Comparison of ENCODE assay signal across 1 cellular context in the genomic region with DNA sequence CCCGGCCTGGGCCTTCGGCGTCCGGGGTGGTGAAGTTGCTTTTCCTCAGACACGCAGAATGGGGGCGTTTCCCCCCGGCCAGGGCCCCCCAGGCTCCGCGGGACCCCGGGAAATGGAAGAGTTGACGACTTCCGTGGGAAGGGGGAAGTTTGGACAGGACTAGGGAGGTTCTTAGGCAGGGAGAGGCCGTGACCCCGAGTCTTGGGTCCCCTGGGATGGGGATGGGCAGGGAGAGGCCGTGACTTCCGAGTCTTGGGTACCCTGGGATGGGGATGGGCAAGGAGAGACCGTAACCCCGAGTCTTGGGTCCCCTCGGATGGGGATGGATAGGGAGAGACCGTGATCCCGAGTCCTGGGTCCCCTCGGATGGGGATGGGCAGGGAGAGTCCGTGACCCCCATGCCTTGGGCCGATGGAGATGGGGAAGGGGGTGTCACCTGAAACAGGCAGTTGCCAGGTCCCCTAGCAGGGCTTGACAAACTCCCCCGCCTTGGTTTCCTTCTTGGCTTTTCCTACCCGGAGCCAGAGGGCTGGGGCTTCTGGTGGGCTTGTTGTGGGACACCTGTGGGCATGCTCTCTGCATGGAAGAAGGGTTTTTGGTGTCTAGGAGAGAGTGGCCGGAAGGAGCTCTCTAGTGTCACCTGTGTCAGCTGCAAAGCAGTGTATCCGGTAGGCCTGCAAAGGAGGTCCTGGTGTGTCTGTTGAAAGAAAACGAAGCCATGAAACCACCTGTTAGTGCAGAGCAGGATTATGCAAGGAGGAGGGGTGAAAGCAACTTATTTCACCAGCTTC.
TF ChIP-seq lines count a peak whose summit lies in the region.

No MANE protein-coding gene starts in this region.

TF ChIP-seq in K562, 482 proteins besides CTCF, POLR2A, EP300 and RAD21 (continued from another document):
- TF ChIP-seq, protein P1, sequence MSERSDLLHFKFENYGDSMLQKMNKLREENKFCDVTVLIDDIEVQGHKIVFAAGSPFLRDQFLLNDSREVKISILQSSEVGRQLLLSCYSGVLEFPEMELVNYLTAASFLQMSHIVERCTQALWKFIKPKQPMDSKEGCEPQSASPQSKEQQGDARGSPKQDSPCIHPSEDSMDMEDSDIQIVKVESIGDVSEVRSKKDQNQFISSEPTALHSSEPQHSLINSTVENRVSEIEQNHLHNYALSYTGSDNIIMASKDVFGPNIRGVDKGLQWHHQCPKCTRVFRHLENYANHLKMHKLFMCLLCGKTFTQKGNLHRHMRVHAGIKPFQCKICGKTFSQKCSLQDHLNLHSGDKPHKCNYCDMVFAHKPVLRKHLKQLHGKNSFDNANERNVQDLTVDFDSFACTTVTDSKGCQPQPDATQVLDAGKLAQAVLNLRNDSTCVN (CRISPR knock-in tag; IDR thresholded peaks at IDR 0.05) = no peak
- TF ChIP-seq POLR2G (IDR thresholded peaks at IDR 0.05; ENCODE audit: low read depth, low read length) = no peak
- no peak for TF ChIP-seq U2AF1 (optimal IDR thresholded peaks at IDR 0.05; ENCODE audit: low read depth, low read length)
- no peak for TF ChIP-seq RHOXF2B (CRISPR knock-in tag; conservative IDR thresholded peaks at IDR 0.05)
- TF ChIP-seq, protein P2, sequence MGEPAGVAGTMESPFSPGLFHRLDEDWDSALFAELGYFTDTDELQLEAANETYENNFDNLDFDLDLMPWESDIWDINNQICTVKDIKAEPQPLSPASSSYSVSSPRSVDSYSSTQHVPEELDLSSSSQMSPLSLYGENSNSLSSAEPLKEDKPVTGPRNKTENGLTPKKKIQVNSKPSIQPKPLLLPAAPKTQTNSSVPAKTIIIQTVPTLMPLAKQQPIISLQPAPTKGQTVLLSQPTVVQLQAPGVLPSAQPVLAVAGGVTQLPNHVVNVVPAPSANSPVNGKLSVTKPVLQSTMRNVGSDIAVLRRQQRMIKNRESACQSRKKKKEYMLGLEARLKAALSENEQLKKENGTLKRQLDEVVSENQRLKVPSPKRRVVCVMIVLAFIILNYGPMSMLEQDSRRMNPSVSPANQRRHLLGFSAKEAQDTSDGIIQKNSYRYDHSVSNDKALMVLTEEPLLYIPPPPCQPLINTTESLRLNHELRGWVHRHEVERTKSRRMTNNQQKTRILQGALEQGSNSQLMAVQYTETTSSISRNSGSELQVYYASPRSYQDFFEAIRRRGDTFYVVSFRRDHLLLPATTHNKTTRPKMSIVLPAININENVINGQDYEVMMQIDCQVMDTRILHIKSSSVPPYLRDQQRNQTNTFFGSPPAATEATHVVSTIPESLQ (CRISPR knock-in tag; IDR thresholded peaks at IDR 0.05) = no peak; the same call in 1 of the 2 replicates
- TF ChIP-seq, protein P3, sequence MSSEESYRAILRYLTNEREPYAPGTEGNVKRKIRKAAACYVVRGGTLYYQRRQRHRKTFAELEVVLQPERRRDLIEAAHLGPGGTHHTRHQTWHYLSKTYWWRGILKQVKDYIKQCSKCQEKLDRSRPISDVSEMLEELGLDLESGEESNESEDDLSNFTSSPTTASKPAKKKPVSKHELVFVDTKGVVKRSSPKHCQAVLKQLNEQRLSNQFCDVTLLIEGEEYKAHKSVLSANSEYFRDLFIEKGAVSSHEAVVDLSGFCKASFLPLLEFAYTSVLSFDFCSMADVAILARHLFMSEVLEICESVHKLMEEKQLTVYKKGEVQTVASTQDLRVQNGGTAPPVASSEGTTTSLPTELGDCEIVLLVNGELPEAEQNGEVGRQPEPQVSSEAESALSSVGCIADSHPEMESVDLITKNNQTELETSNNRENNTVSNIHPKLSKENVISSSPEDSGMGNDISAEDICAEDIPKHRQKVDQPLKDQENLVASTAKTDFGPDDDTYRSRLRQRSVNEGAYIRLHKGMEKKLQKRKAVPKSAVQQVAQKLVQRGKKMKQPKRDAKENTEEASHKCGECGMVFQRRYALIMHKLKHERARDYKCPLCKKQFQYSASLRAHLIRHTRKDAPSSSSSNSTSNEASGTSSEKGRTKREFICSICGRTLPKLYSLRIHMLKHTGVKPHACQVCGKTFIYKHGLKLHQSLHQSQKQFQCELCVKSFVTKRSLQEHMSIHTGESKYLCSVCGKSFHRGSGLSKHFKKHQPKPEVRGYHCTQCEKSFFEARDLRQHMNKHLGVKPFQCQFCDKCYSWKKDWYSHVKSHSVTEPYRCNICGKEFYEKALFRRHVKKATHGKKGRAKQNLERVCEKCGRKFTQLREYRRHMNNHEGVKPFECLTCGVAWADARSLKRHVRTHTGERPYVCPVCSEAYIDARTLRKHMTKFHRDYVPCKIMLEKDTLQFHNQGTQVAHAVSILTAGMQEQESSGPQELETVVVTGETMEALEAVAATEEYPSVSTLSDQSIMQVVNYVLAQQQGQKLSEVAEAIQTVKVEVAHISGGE (CRISPR knock-in tag; IDR thresholded peaks at IDR 0.05) = peak in 1 of 3 experiments; percentile 51; a peak in 3 of 6 replicates
- TF ChIP-seq, protein P4, sequence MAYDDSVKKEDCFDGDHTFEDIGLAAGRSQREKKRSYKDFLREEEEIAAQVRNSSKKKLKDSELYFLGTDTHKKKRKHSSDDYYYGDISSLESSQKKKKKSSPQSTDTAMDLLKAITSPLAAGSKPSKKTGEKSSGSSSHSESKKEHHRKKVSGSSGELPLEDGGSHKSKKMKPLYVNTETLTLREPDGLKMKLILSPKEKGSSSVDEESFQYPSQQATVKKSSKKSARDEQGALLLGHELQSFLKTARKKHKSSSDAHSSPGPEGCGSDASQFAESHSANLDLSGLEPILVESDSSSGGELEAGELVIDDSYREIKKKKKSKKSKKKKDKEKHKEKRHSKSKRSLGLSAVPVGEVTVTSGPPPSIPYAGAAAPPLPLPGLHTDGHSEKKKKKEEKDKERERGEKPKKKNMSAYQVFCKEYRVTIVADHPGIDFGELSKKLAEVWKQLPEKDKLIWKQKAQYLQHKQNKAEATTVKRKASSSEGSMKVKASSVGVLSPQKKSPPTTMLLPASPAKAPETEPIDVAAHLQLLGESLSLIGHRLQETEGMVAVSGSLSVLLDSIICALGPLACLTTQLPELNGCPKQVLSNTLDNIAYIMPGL (CRISPR knock-in tag; IDR thresholded peaks at IDR 0.05) = no peak
- no peak for TF ChIP-seq CCAR2 (IDR thresholded peaks at IDR 0.05; ENCODE audit: low read depth, low read length)
- TF ChIP-seq SMARCB1 (IDR thresholded peaks at IDR 0.05; ENCODE audit: insufficient read length, low read depth) = no peak
- TF ChIP-seq RNF2 (IDR thresholded peaks at IDR 0.05) = 0 out of 2 replicates have a peak, but pooled peaks have one; percentile 8
- TF ChIP-seq ESRRB (CRISPR knock-in tag; IDR thresholded peaks at IDR 0.05; ENCODE audit: borderline replicate concordance) = no peak
- no peak for TF ChIP-seq DIDO1 (tag; IDR thresholded peaks at IDR 0.05; ENCODE audit: low read depth)
- TF ChIP-seq ZNF311 (CRISPR knock-in tag; IDR thresholded peaks at IDR 0.05) = no peak
- no peak for TF ChIP-seq TEAD2 (tag; IDR thresholded peaks at IDR 0.05)
- TF ChIP-seq MED1 (CRISPR knock-in tag; IDR thresholded peaks at IDR 0.05; ENCODE audit: borderline replicate concordance) = no peak
- no peak for TF ChIP-seq LARP7 (IDR thresholded peaks at IDR 0.05)
- TF ChIP-seq ERF (CRISPR knock-in tag; IDR thresholded peaks at IDR 0.05) = no peak
- no peak for TF ChIP-seq NR2C2 (CRISPR knock-in tag; IDR thresholded peaks at IDR 0.05)
- TF ChIP-seq NR2C2 (tag; IDR thresholded peaks at IDR 0.05) = peak; percentile 44
- no peak; the same call in 1 of the 2 replicates for TF ChIP-seq ZBTB7A (IDR thresholded peaks at IDR 0.05; ENCODE audit: borderline replicate concordance, control insufficient read depth, low read depth, low read length)
- TF ChIP-seq ADNP (tag; IDR thresholded peaks at IDR 0.05) = no peak
- no peak for TF ChIP-seq ZNF133 (CRISPR knock-in tag; IDR thresholded peaks at IDR 0.05)
- TF ChIP-seq RBM39 (optimal IDR thresholded peaks at IDR 0.05; ENCODE audit: low read depth, low read length) = no peak
- TF ChIP-seq ZNF717 (CRISPR knock-in tag; IDR thresholded peaks at IDR 0.05) = no peak
- TF ChIP-seq, protein P5, sequence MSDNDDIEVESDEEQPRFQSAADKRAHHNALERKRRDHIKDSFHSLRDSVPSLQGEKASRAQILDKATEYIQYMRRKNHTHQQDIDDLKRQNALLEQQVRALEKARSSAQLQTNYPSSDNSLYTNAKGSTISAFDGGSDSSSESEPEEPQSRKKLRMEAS (CRISPR knock-in tag; IDR thresholded peaks at IDR 0.05) = peak; percentile 47; the same call in 1 of the 2 replicates
- no peak for TF ChIP-seq ZNF57 (CRISPR knock-in tag; IDR thresholded peaks at IDR 0.05)
- peak; percentile 36; the same call in 1 of the 2 replicates for TF ChIP-seq GATA2 (CRISPR knock-in tag; IDR thresholded peaks at IDR 0.05)
